In genomic region chr9:114397848-114398605, GRCh38 we compare ENCODE assay signal across 1 cellular context.
TF ChIP-seq lines count a peak whose summit lies in the region.

No MANE protein-coding gene starts in this region.

TF ChIP-seq in HepG2, 621 proteins besides CTCF, POLR2A, EP300 and RAD21 (continued from another document and continues in another):
- no peak for TF ChIP-seq MIER3 (CRISPR knock-in tag; IDR thresholded peaks at IDR 0.05; ENCODE audit: borderline replicate concordance)
- peak; percentile 27; the same call in 1 of the 2 replicates for TF ChIP-seq PATZ1 (CRISPR knock-in tag; IDR thresholded peaks at IDR 0.05)
- TF ChIP-seq, protein P1, sequence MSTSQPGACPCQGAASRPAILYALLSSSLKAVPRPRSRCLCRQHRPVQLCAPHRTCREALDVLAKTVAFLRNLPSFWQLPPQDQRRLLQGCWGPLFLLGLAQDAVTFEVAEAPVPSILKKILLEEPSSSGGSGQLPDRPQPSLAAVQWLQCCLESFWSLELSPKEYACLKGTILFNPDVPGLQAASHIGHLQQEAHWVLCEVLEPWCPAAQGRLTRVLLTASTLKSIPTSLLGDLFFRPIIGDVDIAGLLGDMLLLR (CRISPR knock-in tag; IDR thresholded peaks at IDR 0.05): 0 out of 2 replicates have a peak, but pooled peaks have one; percentile 42
- TF ChIP-seq ZNF570 (CRISPR knock-in tag; IDR thresholded peaks at IDR 0.05; ENCODE audit: borderline replicate concordance): no peak
- TF ChIP-seq KDM6A (CRISPR knock-in tag; IDR thresholded peaks at IDR 0.05; ENCODE audit: low read depth): no peak
- TF ChIP-seq, protein P2, sequence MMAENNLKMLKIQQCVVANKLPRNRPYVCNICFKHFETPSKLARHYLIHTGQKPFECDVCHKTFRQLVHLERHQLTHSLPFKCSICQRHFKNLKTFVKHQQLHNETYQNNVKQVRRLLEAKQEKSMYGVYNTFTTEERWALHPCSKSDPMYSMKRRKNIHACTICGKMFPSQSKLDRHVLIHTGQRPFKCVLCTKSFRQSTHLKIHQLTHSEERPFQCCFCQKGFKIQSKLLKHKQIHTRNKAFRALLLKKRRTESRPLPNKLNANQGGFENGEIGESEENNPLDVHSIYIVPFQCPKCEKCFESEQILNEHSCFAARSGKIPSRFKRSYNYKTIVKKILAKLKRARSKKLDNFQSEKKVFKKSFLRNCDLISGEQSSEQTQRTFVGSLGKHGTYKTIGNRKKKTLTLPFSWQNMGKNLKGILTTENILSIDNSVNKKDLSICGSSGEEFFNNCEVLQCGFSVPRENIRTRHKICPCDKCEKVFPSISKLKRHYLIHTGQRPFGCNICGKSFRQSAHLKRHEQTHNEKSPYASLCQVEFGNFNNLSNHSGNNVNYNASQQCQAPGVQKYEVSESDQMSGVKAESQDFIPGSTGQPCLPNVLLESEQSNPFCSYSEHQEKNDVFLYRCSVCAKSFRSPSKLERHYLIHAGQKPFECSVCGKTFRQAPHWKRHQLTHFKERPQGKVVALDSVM (CRISPR knock-in tag; IDR thresholded peaks at IDR 0.05): no peak
- no peak for TF ChIP-seq MTA1 (CRISPR knock-in tag; IDR thresholded peaks at IDR 0.05; ENCODE audit: borderline replicate concordance)
- no peak for TF ChIP-seq SETDB1 (CRISPR knock-in tag; IDR thresholded peaks at IDR 0.05; ENCODE audit: borderline replicate concordance)
- TF ChIP-seq ZNF326 (CRISPR knock-in tag; IDR thresholded peaks at IDR 0.05; ENCODE audit: borderline replicate concordance): no peak
- TF ChIP-seq ZNF563 (CRISPR knock-in tag; IDR thresholded peaks at IDR 0.05): no peak
- TF ChIP-seq, protein P3, sequence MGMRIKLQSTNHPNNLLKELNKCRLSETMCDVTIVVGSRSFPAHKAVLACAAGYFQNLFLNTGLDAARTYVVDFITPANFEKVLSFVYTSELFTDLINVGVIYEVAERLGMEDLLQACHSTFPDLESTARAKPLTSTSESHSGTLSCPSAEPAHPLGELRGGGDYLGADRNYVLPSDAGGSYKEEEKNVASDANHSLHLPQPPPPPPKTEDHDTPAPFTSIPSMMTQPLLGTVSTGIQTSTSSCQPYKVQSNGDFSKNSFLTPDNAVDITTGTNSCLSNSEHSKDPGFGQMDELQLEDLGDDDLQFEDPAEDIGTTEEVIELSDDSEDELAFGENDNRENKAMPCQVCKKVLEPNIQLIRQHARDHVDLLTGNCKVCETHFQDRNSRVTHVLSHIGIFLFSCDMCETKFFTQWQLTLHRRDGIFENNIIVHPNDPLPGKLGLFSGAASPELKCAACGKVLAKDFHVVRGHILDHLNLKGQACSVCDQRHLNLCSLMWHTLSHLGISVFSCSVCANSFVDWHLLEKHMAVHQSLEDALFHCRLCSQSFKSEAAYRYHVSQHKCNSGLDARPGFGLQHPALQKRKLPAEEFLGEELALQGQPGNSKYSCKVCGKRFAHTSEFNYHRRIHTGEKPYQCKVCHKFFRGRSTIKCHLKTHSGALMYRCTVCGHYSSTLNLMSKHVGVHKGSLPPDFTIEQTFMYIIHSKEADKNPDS (CRISPR knock-in tag; IDR thresholded peaks at IDR 0.05): no peak
- TF ChIP-seq HNRNPL (IDR thresholded peaks at IDR 0.05; ENCODE audit: low read depth, low read length): no peak
- no peak for TF ChIP-seq AFF4 (CRISPR knock-in tag; IDR thresholded peaks at IDR 0.05)
- no peak for TF ChIP-seq ZNF251 (CRISPR knock-in tag; IDR thresholded peaks at IDR 0.05)
- no peak for TF ChIP-seq ZNF329 (CRISPR knock-in tag; IDR thresholded peaks at IDR 0.05; ENCODE audit: low read depth)
- no peak for TF ChIP-seq ATF4 (CRISPR knock-in tag; IDR thresholded peaks at IDR 0.05)
- TF ChIP-seq RBM39 (IDR thresholded peaks at IDR 0.05; ENCODE audit: low read depth, low read length, poor library complexity, severe bottlenecking): no peak
- TF ChIP-seq ZNF878 (CRISPR knock-in tag; IDR thresholded peaks at IDR 0.05): no peak
- TF ChIP-seq NFKB2 (CRISPR knock-in tag; IDR thresholded peaks at IDR 0.05; ENCODE audit: borderline replicate concordance): no peak
- no peak for TF ChIP-seq ZNF619 (CRISPR knock-in tag; IDR thresholded peaks at IDR 0.05)
- TF ChIP-seq CREB1 (IDR thresholded peaks at IDR 0.05): no peak
- TF ChIP-seq CREB1 (CRISPR knock-in tag; IDR thresholded peaks at IDR 0.05): peak; percentile 15; the same call in 1 of the 2 replicates
- TF ChIP-seq HOXA9 (CRISPR knock-in tag; IDR thresholded peaks at IDR 0.05; ENCODE audit: borderline replicate concordance): no peak
- no peak for TF ChIP-seq ZC3H4 (CRISPR knock-in tag; IDR thresholded peaks at IDR 0.05; ENCODE audit: borderline replicate concordance)
- peak; percentile 6; the same call in 1 of the 2 replicates for TF ChIP-seq FOXO1 (CRISPR knock-in tag; IDR thresholded peaks at IDR 0.05)
- no peak for TF ChIP-seq PAWR (CRISPR knock-in tag; IDR thresholded peaks at IDR 0.05; ENCODE audit: borderline replicate concordance)
- no peak for TF ChIP-seq ZNF34 (CRISPR knock-in tag; IDR thresholded peaks at IDR 0.05; ENCODE audit: borderline replicate concordance)
- no peak for TF ChIP-seq ATM (IDR thresholded peaks at IDR 0.05; ENCODE audit: borderline replicate concordance)
- no peak for TF ChIP-seq PPARG (CRISPR knock-in tag; conservative IDR thresholded peaks at IDR 0.05)
- no peak for TF ChIP-seq ATF1 (CRISPR knock-in tag; IDR thresholded peaks at IDR 0.05)
- TF ChIP-seq, protein P4, sequence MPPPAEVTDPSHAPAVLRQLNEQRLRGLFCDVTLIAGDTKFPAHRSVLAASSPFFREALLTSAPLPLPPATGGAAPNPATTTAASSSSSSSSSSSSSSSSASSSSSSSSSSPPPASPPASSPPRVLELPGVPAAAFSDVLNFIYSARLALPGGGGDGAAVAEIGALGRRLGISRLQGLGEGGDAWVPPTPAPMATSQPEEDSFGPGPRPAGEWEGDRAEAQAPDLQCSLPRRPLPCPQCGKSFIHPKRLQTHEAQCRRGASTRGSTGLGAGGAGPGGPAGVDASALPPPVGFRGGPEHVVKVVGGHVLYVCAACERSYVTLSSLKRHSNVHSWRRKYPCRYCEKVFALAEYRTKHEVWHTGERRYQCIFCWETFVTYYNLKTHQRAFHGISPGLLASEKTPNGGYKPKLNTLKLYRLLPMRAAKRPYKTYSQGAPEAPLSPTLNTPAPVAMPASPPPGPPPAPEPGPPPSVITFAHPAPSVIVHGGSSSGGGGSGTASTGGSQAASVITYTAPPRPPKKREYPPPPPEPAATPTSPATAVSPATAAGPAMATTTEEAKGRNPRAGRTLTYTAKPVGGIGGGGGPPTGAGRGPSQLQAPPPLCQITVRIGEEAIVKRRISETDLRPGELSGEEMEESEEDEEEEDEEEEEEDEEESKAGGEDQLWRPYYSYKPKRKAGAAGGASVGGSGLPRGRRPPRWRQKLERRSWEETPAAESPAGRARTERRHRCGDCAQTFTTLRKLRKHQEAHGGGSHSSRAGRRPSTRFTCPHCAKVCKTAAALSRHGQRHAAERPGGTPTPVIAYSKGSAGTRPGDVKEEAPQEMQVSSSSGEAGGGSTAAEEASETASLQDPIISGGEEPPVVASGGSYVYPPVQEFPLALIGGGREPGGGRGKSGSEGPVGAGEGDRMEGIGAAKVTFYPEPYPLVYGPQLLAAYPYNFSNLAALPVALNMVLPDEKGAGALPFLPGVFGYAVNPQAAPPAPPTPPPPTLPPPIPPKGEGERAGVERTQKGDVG (CRISPR knock-in tag; IDR thresholded peaks at IDR 0.05; ENCODE audit: borderline replicate concordance): no peak
- no peak for TF ChIP-seq ZNF776 (CRISPR knock-in tag; IDR thresholded peaks at IDR 0.05)
- no peak for TF ChIP-seq ZNF614 (CRISPR knock-in tag; IDR thresholded peaks at IDR 0.05; ENCODE audit: borderline replicate concordance)
- TF ChIP-seq CBFB (CRISPR knock-in tag; IDR thresholded peaks at IDR 0.05): no peak
- TF ChIP-seq ZNF674 (CRISPR knock-in tag; IDR thresholded peaks at IDR 0.05; ENCODE audit: low read depth): 0 out of 2 replicates have a peak, but pooled peaks have one; percentile 46
- no peak for TF ChIP-seq BATF2 (CRISPR knock-in tag; IDR thresholded peaks at IDR 0.05)
- TF ChIP-seq U2AF1 (optimal IDR thresholded peaks at IDR 0.05; ENCODE audit: low read depth, low read length): no peak
- TF ChIP-seq TSC22D2 (CRISPR knock-in tag; IDR thresholded peaks at IDR 0.05; ENCODE audit: borderline replicate concordance): no peak
- TF ChIP-seq ZNF749 (CRISPR knock-in tag; IDR thresholded peaks at IDR 0.05; ENCODE audit: borderline replicate concordance): no peak
- peak; percentile 50; the same call in 1 of the 2 replicates for TF ChIP-seq MXD4 (CRISPR knock-in tag; IDR thresholded peaks at IDR 0.05)
- TF ChIP-seq SYNCRIP (IDR thresholded peaks at IDR 0.05; ENCODE audit: insufficient read depth, low read depth, low read length): no peak
- TF ChIP-seq ARNTL (CRISPR knock-in tag; IDR thresholded peaks at IDR 0.05): no peak
- no peak for TF ChIP-seq MTA3 (CRISPR knock-in tag; IDR thresholded peaks at IDR 0.05)
- TF ChIP-seq SP5 (CRISPR knock-in tag; IDR thresholded peaks at IDR 0.05; ENCODE audit: borderline replicate concordance, low read depth): no peak
- peak; percentile 78; the same call in 1 of the 2 replicates for TF ChIP-seq ZSCAN31 (CRISPR knock-in tag; IDR thresholded peaks at IDR 0.05; ENCODE audit: low read depth)
- TF ChIP-seq, protein P5, sequence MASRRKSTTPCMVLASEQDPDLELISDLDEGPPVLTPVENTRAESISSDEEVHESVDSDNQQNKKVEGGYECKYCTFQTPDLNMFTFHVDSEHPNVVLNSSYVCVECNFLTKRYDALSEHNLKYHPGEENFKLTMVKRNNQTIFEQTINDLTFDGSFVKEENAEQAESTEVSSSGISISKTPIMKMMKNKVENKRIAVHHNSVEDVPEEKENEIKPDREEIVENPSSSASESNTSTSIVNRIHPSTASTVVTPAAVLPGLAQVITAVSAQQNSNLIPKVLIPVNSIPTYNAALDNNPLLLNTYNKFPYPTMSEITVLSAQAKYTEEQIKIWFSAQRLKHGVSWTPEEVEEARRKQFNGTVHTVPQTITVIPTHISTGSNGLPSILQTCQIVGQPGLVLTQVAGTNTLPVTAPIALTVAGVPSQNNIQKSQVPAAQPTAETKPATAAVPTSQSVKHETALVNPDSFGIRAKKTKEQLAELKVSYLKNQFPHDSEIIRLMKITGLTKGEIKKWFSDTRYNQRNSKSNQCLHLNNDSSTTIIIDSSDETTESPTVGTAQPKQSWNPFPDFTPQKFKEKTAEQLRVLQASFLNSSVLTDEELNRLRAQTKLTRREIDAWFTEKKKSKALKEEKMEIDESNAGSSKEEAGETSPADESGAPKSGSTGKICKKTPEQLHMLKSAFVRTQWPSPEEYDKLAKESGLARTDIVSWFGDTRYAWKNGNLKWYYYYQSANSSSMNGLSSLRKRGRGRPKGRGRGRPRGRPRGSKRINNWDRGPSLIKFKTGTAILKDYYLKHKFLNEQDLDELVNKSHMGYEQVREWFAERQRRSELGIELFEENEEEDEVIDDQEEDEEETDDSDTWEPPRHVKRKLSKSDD (CRISPR knock-in tag; IDR thresholded peaks at IDR 0.05; ENCODE audit: low read depth): no peak
